In genomic region chr12:48459259-48459658, GRCh38 we compare ENCODE assay signal across 1 cellular context.
TF ChIP-seq lines count a peak whose summit lies in the region.

No MANE protein-coding gene starts in this region.

TF ChIP-seq in K562, 482 proteins besides CTCF, POLR2A, EP300 and RAD21 (continued from another document):
- TF ChIP-seq TEAD4 (IDR thresholded peaks at IDR 0.05; ENCODE audit: low read length) (peak; percentile 27; the same call in 1 of the 2 replicates), TEAD4 (CRISPR knock-in tag; IDR thresholded peaks at IDR 0.05; ENCODE audit: borderline replicate concordance) (no peak), ZMIZ1 (IDR thresholded peaks at IDR 0.05; ENCODE audit: low read depth in 2 of 2, low read length in 2 of 2) (no peak), PTRF (tag; IDR thresholded peaks at IDR 0.05) (no peak), GMEB1 (CRISPR knock-in tag; IDR thresholded peaks at IDR 0.05) (no peak), HOXB6 (CRISPR knock-in tag; IDR thresholded peaks at IDR 0.05; ENCODE audit: borderline replicate concordance) (no peak), JUND (IDR thresholded peaks at IDR 0.05; ENCODE audit: borderline replicate concordance, low read depth, low read length) (peak; percentile 59; the same call in 1 of the 2 replicates), JUND (tag; IDR thresholded peaks at IDR 0.05; ENCODE audit: borderline replicate concordance, low read depth, low read length) (peak; percentile 65; the same call in 2 of the 3 replicates), BCL6 (CRISPR knock-in tag; IDR thresholded peaks at IDR 0.05) (no peak), RAD51 (IDR thresholded peaks at IDR 0.05; ENCODE audit: borderline replicate concordance, low read depth) (no peak), CBFA2T2 (conservative IDR thresholded peaks at IDR 0.05) (peak; percentile 65), SP2 (IDR thresholded peaks at IDR 0.05; ENCODE audit: extremely low read depth, low read depth, low read length, poor library complexity, severe bottlenecking) (no peak), ZNF23 (CRISPR knock-in tag; IDR thresholded peaks at IDR 0.05) (no peak), ARID3A (IDR thresholded peaks at IDR 0.05; ENCODE audit: borderline replicate concordance, low read depth, low read length) (no peak), ZNF707 (CRISPR knock-in tag; conservative IDR thresholded peaks at IDR 0.05) (no peak), ELF4 (CRISPR knock-in tag; IDR thresholded peaks at IDR 0.05) (no peak), ATF1 (CRISPR knock-in tag; IDR thresholded peaks at IDR 0.05) (no peak), ATF1 (tag; IDR thresholded peaks at IDR 0.05) (no peak), MCM2 (IDR thresholded peaks at IDR 0.05; ENCODE audit: low read depth) (no peak)
